Comparison of ENCODE assay signal across 21 cellular contexts in the genomic region with DNA sequence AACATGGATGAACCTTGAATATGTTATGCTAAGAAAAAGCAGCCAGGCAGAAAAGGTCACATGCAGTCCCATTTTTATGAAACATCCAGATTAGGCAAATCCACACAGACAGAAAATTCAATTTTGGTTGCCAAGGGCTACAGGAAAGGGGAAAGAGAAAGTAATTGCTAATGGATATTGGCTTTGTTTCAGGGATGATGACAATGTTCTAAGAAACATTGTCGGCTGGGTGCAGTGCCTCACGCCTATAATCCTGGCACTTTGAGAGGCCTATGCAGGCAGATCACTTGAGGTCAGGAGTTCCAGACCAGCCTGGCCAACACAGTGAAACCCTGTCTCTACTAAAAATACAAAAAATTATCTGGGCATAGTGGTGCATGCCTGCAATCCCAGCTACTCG. TPM values are rescaled to one million over a fixed set of nuclear protein-coding genes. Genes with fewer than 3 reads are reported as not detected.
DNase-seq lines count a peak whose midpoint lies in the region; ATAC-seq and TF ChIP-seq lines count a peak whose summit lies in the region.
"Had no signal": no experiment of that assay in that cellular context is flagged by ENCODE, and none has a peak within 500 bp of the region (broad histone marks: within the 10 kb centered on the region; RNA-seq: fewer than 3 reads in every experiment).

No MANE protein-coding gene starts in this region.

- no peak for TF ChIP-seq CTCF in cardiac fibroblast (IDR thresholded peaks at IDR 0.05; ENCODE audit: low read depth, low read length)
- TF ChIP-seq CTCF in breast epithelium (IDR thresholded peaks at IDR 0.05), result no peak

- peaks cover 76% of the 10 kb centered on the region for H3K36me3 Mint-ChIP-seq in activated CD4-positive, alpha-beta T cell treated with anti-CD3 and anti-CD28 coated beads for 36 hours (ENCODE audit: low read depth)
- peaks cover 58% of the 10 kb centered on the region for H3K36me3 Mint-ChIP-seq in activated CD4-positive, alpha-beta T cell treated with anti-CD3 and anti-CD28 coated beads, Interleukin-2, amount 10 ng/mL, durations not matched to agents 24 days and 14 days (ENCODE audit: low read depth)

- no peaks in the 10 kb centered on the region for H3K36me3 ChIP-seq in breast epithelium

- no peaks in the 10 kb centered on the region for H3K27me3 ChIP-seq in breast epithelium
- H3K27me3 ChIP-seq: BLaER1 treated with 17β-estradiol and CSF1 and Interleukin-3, amounts not matched to agents 10 nM and 100 nM had no signal

- POLR2A ChIA-PET in activated CD4-positive, alpha-beta T cell treated with anti-CD3 and anti-CD28 coated beads for 36 hours (lab: Charles Lee), result no interaction called here

- no peak for ATAC-seq in activated CD4-positive, alpha-beta T cell treated with anti-CD3 and anti-CD28 coated beads for 36 hours
- ATAC-seq in esophagus mucosa, result no peak
- ATAC-seq: Panc1 had no signal

- intact Hi-C loops in activated CD4-positive, alpha-beta T cell treated with anti-CD3 and anti-CD28 coated beads for 36 hours (cut with DNase I, micrococcal nuclease), result no loop called here
- intact Hi-C loops in activated CD4-positive, alpha-beta T cell treated with anti-CD3 and anti-CD28 coated beads, Interleukin-2, amount 10 ng/mL, durations not matched to agents 24 days and 14 days (cut with micrococcal nuclease), result no loop called here
- intact Hi-C loops in breast epithelium (cut with DNase I; ENCODE audit: low total_unique reads), result no loop called here

- CTCF ChIA-PET in activated CD4-positive, alpha-beta T cell treated with anti-CD3 and anti-CD28 coated beads for 36 hours (lab: Charles Lee), result no interaction called here

- no peak for DNase-seq in activated CD4-positive, alpha-beta T cell treated with anti-CD3 and anti-CD28 coated beads for 36 hours
- DNase-seq in activated CD4-positive, alpha-beta T cell treated with anti-CD3 and anti-CD28 coated beads, Interleukin-2, amount 10 ng/mL, durations not matched to agents 24 days and 14 days, result no peak
- DNase-seq in cardiac fibroblast (ENCODE audit: low read depth in 2 of 2) (peak; percentile 24 to 34), fibroblast of peridontal ligament (ENCODE audit: extremely low read depth) (peak; percentile 57), stromal cell of bone marrow (ENCODE audit: low read depth) (peak; percentile 41), RKO (ENCODE audit: low spot score) (no peak), breast epithelium (ENCODE audit: low spot score in 2 of 2) (no peak)
- DNase-seq: ACHN; CD4-positive, alpha-beta T cell; HCEC 1CT; MM.1S; NCI-H2029 treated with DMSO at 0.1 percent for 48 hours; NCI-H446 treated with DMSO at 0.1 percent for 48 hours; NCI-H526; SIG-M5; SK-N-SH had no signal

- H3K27ac ChIP-seq in breast epithelium, result no peak overlapping the region
- H3K27ac ChIP-seq: 22Rv1; BLaER1 treated with 17β-estradiol and CSF1 and Interleukin-3, amounts not matched to agents 10 nM and 100 nM; KMS-11 had no signal

- no peaks in the 10 kb centered on the region for H3K9me3 ChIP-seq in breast epithelium
- H3K9me3 ChIP-seq: SK-N-SH had no signal

- H3K4me1 Mint-ChIP-seq in activated CD4-positive, alpha-beta T cell treated with anti-CD3 and anti-CD28 coated beads for 36 hours, result peaks cover 10% of the 10 kb centered on the region
- H3K4me1 Mint-ChIP-seq in activated CD4-positive, alpha-beta T cell treated with anti-CD3 and anti-CD28 coated beads, Interleukin-2, amount 10 ng/mL, durations not matched to agents 24 days and 14 days, result peaks cover 4% of the 10 kb centered on the region

- no peak overlapping the region for H3K4me3 Mint-ChIP-seq in activated CD4-positive, alpha-beta T cell treated with anti-CD3 and anti-CD28 coated beads for 36 hours
- H3K4me3 Mint-ChIP-seq in activated CD4-positive, alpha-beta T cell treated with anti-CD3 and anti-CD28 coated beads, Interleukin-2, amount 10 ng/mL, durations not matched to agents 24 days and 14 days, result no peak overlapping the region
- H3K4me3 Mint-ChIP-seq: CD4-positive, alpha-beta T cell had no signal

- no peaks in the 10 kb centered on the region for H3K27me3 Mint-ChIP-seq in activated CD4-positive, alpha-beta T cell treated with anti-CD3 and anti-CD28 coated beads for 36 hours
- no peaks in the 10 kb centered on the region for H3K27me3 Mint-ChIP-seq in activated CD4-positive, alpha-beta T cell treated with anti-CD3 and anti-CD28 coated beads, Interleukin-2, amount 10 ng/mL, durations not matched to agents 24 days and 14 days
- H3K27me3 Mint-ChIP-seq: CD4-positive, alpha-beta T cell had no signal

- H3K4me3 ChIP-seq in cardiac fibroblast (replicated peaks in 1 of 2; ENCODE audit: low read depth in 2 of 2, low read length in 2 of 2), result no peak overlapping the region
- H3K4me3 ChIP-seq in breast epithelium, result no peak overlapping the region
- H3K4me3 ChIP-seq: BLaER1 treated with 17β-estradiol and CSF1 and Interleukin-3, amounts not matched to agents 10 nM and 100 nM had no signal

- no peak for TF ChIP-seq POLR2A in breast epithelium (IDR thresholded peaks at IDR 0.05)

- no peaks in the 10 kb centered on the region for H3K4me1 ChIP-seq in breast epithelium

- no peaks in the 10 kb centered on the region for H3K9me3 Mint-ChIP-seq in activated CD4-positive, alpha-beta T cell treated with anti-CD3 and anti-CD28 coated beads for 36 hours (ENCODE audit: low read depth)
- peaks cover 18% of the 10 kb centered on the region for H3K9me3 Mint-ChIP-seq in activated CD4-positive, alpha-beta T cell treated with anti-CD3 and anti-CD28 coated beads, Interleukin-2, amount 10 ng/mL, durations not matched to agents 24 days and 14 days

- H3K27ac Mint-ChIP-seq in activated CD4-positive, alpha-beta T cell treated with anti-CD3 and anti-CD28 coated beads for 36 hours, result peak overlapping the region; percentile 2
- no peak overlapping the region for H3K27ac Mint-ChIP-seq in activated CD4-positive, alpha-beta T cell treated with anti-CD3 and anti-CD28 coated beads, Interleukin-2, amount 10 ng/mL, durations not matched to agents 24 days and 14 days
- H3K27ac Mint-ChIP-seq: CD4-positive, alpha-beta T cell had no signal

RNA-seq across cellular contexts. Expression of a gene that starts 23.0 kb away (rescaled TPM):
- 10 to 100 TPM in 1 of 2 experiments, 1 to 10 TPM in 1; 7.4 to 10.5 TPM for total RNA-seq in activated CD4-positive, alpha-beta T cell treated with anti-CD3 and anti-CD28 coated beads for 36 hours
- 7.1 and 7.8 TPM in 2 replicates for total RNA-seq in activated CD4-positive, alpha-beta T cell treated with anti-CD3 and anti-CD28 coated beads, Interleukin-2, amount 10 ng/mL, durations not matched to agents 24 days and 14 days
- total RNA-seq in esophagus mucosa (13.2 TPM), breast epithelium (10 to 100 TPM; 13.8 to 61.8 (median 27.2) TPM)

Comparison
In these comparisons a context has a peak if more than half of its experiments do, and no peak if none do; other contexts are left out.
1. DNase-seq: peak in cardiac fibroblast (2 of 2), fibroblast of peridontal ligament (single experiment) and stromal cell of bone marrow (single experiment); none in activated CD4-positive, alpha-beta T cell treated with anti-CD3 and anti-CD28 coated beads for 36 hours (single experiment), activated CD4-positive, alpha-beta T cell treated with anti-CD3 and anti-CD28 coated beads, Interleukin-2, amount 10 ng/mL, durations not matched to agents 24 days and 14 days (single experiment), RKO (single experiment) and breast epithelium (0 of 2).